In the genomic region with DNA sequence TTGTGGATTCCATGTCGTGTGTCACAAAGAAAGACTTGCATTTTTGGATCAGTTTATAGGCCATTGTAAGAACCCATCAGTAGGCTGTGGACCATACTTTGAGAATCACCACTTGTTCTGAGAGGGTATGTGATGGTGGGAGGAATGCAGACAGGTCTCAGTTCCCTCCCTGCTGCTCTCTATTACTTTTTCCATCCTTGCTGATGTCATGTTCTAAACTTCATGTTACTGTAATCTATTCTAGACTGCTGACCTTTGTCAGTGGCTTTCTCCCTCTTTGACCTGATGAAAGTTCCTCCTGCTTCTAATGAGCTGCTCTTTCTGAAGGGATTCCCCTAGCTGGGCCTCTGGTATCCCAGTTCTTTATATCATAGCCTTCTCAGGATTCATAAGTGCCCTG, we compare ENCODE assay signal across 22 cellular contexts.
"Had no signal": no experiment of that assay in that cellular context is flagged by ENCODE, and none has a peak within 500 bp of the region (broad histone marks: within the 10 kb centered on the region; RNA-seq: fewer than 3 reads in every experiment).

No MANE protein-coding gene starts in this region.

- H3K4me3 ChIP-seq: adrenal gland had no signal

- FAIRE-seq: colon had no signal

- H3K4me1 Mint-ChIP-seq: T-cell had no signal

- H3K27me3 Mint-ChIP-seq: activated CD8-positive, alpha-beta T cell treated with anti-CD3 and anti-CD28 coated beads for 36 hours; activated naive CD8-positive, alpha-beta T cell; T-cell had no signal

- H3K4me1 ChIP-seq: adrenal gland had no signal

- DNase-seq: activated CD4-positive, CD25-positive, alpha-beta regulatory T cell; activated CD8-positive, alpha-beta memory T cell treated with anti-CD3 and anti-CD28 coated beads, Interleukin-2, amount 50 U/mL, for 4 hours; activated CD8-positive, alpha-beta T cell treated with anti-CD3 and anti-CD28 coated beads for 36 hours; activated gamma-delta T cell treated with Interleukin-2 at 50 U/mL for 16 hours; activated T-cell treated with anti-CD3 and anti-CD28 coated beads, Interleukin-2, amount 50 U/mL, for 72 hours; adrenal gland; anterior cingulate cortex; cerebellar nuclear complex; MM.1S; NCI-H1105; NCI-H1436; NCI-H1694 treated with DMSO at 0.1 percent for 48 hours; NCI-H2029 treated with DMSO at 0.1 percent for 48 hours; NCI-H345; NCI-H510A; NCI-H526 treated with DMSO at 0.1 percent for 48 hours; NCI-H82; SIG-M5; T-cell had no signal

- H3K36me3 ChIP-seq: adrenal gland had no signal

- H3K27me3 ChIP-seq: adrenal gland had no signal

- H3K9me3 ChIP-seq: adrenal gland had no signal

- H3K27ac Mint-ChIP-seq: activated CD8-positive, alpha-beta T cell treated with anti-CD3 and anti-CD28 coated beads for 36 hours; activated naive CD8-positive, alpha-beta T cell; activated T-cell treated with anti-CD3 and anti-CD28 coated beads, Interleukin-2, amount 50 U/mL, for 72 hours; activated T-helper 2 cell treated with anti-CD3 and anti-CD28 coated beads, Interferon-gamma antibody, Interleukin-2, Interleukin-4, amounts not matched to agents 10 μg/mL and 5 μg/mL and 100 μg/mL, durations not matched to agents 14 hours and 24 hours and 36 hours; T-cell had no signal

- H3K9me3 Mint-ChIP-seq: activated CD8-positive, alpha-beta T cell treated with anti-CD3 and anti-CD28 coated beads for 36 hours; activated T-cell treated with anti-CD3 and anti-CD28 coated beads, Interleukin-2, amount 50 U/mL, for 72 hours; activated T-helper 2 cell treated with anti-CD3 and anti-CD28 coated beads, Interferon-gamma antibody, Interleukin-2, Interleukin-4, amounts not matched to agents 10 μg/mL and 5 μg/mL and 100 μg/mL, durations not matched to agents 14 hours and 24 hours and 36 hours; T-cell had no signal

- ATAC-seq: activated CD8-positive, alpha-beta T cell treated with anti-CD3 and anti-CD28 coated beads for 36 hours; activated T-cell treated with anti-CD3 and anti-CD28 coated beads, Interleukin-2, amount 50 U/mL, for 72 hours; T-cell had no signal

- H3K4me3 Mint-ChIP-seq: activated CD8-positive, alpha-beta T cell treated with anti-CD3 and anti-CD28 coated beads for 36 hours; activated naive CD8-positive, alpha-beta T cell; activated T-cell treated with anti-CD3 and anti-CD28 coated beads, Interleukin-2, amount 50 U/mL, for 72 hours; T-cell had no signal
